Comparison of ENCODE assay signal across 15 cellular contexts in the genomic region with DNA sequence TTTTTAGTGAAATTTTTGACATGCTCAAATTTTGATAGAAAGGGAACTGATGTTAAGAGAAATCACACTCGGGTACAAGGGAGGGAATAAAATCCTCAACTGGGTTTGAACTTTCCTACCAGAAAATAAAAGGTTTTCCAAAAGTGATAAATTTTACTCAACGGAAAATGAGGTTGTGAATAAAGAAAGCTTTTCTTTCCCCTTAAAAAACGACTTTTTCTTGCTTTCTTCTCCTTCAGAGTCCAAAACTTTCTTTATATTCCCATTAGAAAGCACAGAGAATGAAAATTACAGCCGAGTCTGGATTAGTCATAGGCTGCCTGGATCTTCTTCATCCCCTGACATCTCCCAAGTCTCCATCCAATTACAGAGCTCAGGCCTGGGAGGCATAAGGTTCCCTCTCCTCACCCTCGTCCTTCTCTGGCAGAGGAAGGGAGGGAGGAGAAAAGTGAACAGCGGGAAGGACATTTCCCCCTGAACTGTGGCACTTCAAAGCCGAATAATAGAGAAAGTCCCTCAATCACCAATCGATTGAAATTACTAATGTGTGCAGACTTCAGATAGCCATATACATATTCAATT.
"Had no signal": no experiment of that assay in that cellular context is flagged by ENCODE, and none has a peak within 500 bp of the region (broad histone marks: within the 10 kb centered on the region; RNA-seq: fewer than 3 reads in every experiment).

No MANE protein-coding gene starts in this region.

- H3K27ac ChIP-seq: adrenal gland, brain microvascular endothelial cell, foreskin keratinocyte, parathyroid adenoma, skin epidermis, tibial artery, uterus, WERI-Rb-1 had no signal

- H3K27me3 ChIP-seq: adrenal gland, brain microvascular endothelial cell, esophagus squamous epithelium, foreskin keratinocyte, tibial artery, uterus had no signal

- H3K4me1 ChIP-seq: adrenal gland, parathyroid adenoma, tibial artery, uterus had no signal

- H3K9ac ChIP-seq: parathyroid adenoma had no signal

- H3K79me2 ChIP-seq: parathyroid adenoma had no signal

- H3K4me3 ChIP-seq: adrenal gland, esophagus squamous epithelium, skin epidermis, tibial artery, uterus had no signal

- H3K9me3 ChIP-seq: adrenal gland, esophagus squamous epithelium, tibial artery, uterus had no signal

- H2AFZ ChIP-seq: parathyroid adenoma had no signal

- DNase-seq: activated CD4-positive, alpha-beta T cell treated with anti-CD3 and anti-CD28 coated beads for 4 hours; activated naive CD4-positive, alpha-beta T cell treated with anti-CD3 and anti-CD28 coated beads for 36 hours; brain microvascular endothelial cell; cerebellar nuclear complex; esophagus squamous epithelium; nephron progenitor cell; retina; T-helper 1 cell; tibial artery; uterus; WERI-Rb-1 had no signal

- H3K36me3 ChIP-seq: adrenal gland, brain microvascular endothelial cell, esophagus squamous epithelium, tibial artery, uterus, WERI-Rb-1 had no signal
